Comparison of ENCODE assay signal across 35 cellular contexts in the genomic region with DNA sequence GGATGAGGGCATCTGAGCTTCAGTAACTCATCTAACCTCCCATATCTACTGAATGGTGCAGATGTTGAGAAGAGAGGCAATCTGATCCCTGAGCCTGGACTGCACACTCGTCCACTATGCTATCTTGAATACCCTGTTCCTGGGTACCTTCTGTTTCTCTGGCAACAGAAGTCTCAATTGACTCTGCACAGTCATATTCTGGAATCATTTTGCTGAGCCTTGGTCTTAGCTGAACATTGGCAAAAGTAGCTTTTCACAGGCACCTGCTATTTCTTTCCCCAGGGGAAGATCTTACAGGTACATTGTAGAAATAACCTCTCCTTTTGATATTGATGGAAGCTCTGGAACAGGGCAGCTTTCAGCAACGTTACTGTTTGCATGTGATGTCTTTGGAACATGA.
"Had no signal": no experiment of that assay in that cellular context is flagged by ENCODE, and none has a peak within 500 bp of the region (broad histone marks: within the 10 kb centered on the region; RNA-seq: fewer than 3 reads in every experiment).

No MANE protein-coding gene starts in this region.

- H3K36me3 ChIP-seq: adrenal gland, ascending aorta, brain microvascular endothelial cell, breast epithelium, cardiac muscle cell had no signal

- H3K9me3 ChIP-seq: adrenal gland, ascending aorta, body of pancreas had no signal

- H3K4me3 Mint-ChIP-seq: activated naive CD4-positive, alpha-beta T cell treated with anti-CD3 and anti-CD28 coated beads for 36 hours; activated naive CD4-positive, alpha-beta T cell treated with anti-CD3 and anti-CD28 coated beads, Interleukin-2, amount 10 ng/mL, durations not matched to agents 7 days and 5 days; activated naive CD4-positive, alpha-beta T cell treated with anti-CD3 and anti-CD28 coated beads, Interleukin-2, amount 50 U/mL, for 24 hours; activated naive CD8-positive, alpha-beta T cell; activated naive CD8-positive, alpha-beta T cell treated with anti-CD3 and anti-CD28 coated beads for 36 hours; activated naive CD8-positive, alpha-beta T cell treated with anti-CD3 and anti-CD28 coated beads, Interleukin-2, amount 10 ng/mL, durations not matched to agents 7 days and 5 days; activated naive CD8-positive, alpha-beta T cell treated with anti-CD3 and anti-CD28 coated beads, Interleukin-2, amount 50 U/mL, for 24 hours; activated T-cell treated with anti-CD3 and anti-CD28 coated beads, Interleukin-2, amount 50 U/mL, for 24 hours; activated T-cell treated with anti-CD3 and anti-CD28 coated beads, Interleukin-2, amount 50 U/mL, for 4 hours; activated T-cell treated with anti-CD3 and anti-CD28 coated beads, Interleukin-2, amount 50 U/mL, for 72 hours; activated T-helper 1 cell treated with anti-CD3 and anti-CD28 coated beads, Interleukin-12 subunit alpha, Interleukin-12 subunit beta, Interleukin-2, Interleukin-4 antibody, amounts not matched to agents 30 ng/mL and 10 ng/mL and 1 ng/mL, durations not matched to agents 14 hours and 24 hours and 36 hours; activated T-helper 17 cell treated with anti-CD3 and anti-CD28 coated beads, Interleukin-2, amount 50 U/mL, for 72 hours; brain; central memory CD8-positive, alpha-beta T cell had no signal

- DNase-seq: activated effector memory CD4-positive, alpha-beta T cell treated with anti-CD3 and anti-CD28 coated beads, Interleukin-2, amount 50 U/mL, for 16 hours; activated effector memory CD4-positive, alpha-beta T cell treated with Interleukin-2 at 50 U/mL for 16 hours; activated gamma-delta T cell; activated gamma-delta T cell treated with Interleukin-2 at 50 U/mL for 16 hours; activated naive CD4-positive, alpha-beta T cell; activated naive CD4-positive, alpha-beta T cell treated with anti-CD3 and anti-CD28 coated beads for 36 hours; activated naive CD4-positive, alpha-beta T cell treated with anti-CD3 and anti-CD28 coated beads, Interleukin-2, amount 10 ng/mL, durations not matched to agents 7 days and 5 days; activated naive CD4-positive, alpha-beta T cell treated with anti-CD3 and anti-CD28 coated beads, Interleukin-2, amount 50 U/mL, for 16 hours; activated naive CD4-positive, alpha-beta T cell treated with Interleukin-2 at 50 U/mL for 16 hours; activated naive CD8-positive, alpha-beta T cell treated with anti-CD3 and anti-CD28 coated beads for 36 hours; activated naive CD8-positive, alpha-beta T cell treated with anti-CD3 and anti-CD28 coated beads, Interleukin-2, amount 10 ng/mL, durations not matched to agents 7 days and 5 days; activated naive CD8-positive, alpha-beta T cell treated with anti-CD3 and anti-CD28 coated beads, Interleukin-2, amount 50 U/mL, for 24 hours; activated T-cell treated with anti-CD3 and anti-CD28 coated beads, Interleukin-2, amount 50 U/mL, for 1 hour; activated T-cell treated with anti-CD3 and anti-CD28 coated beads, Interleukin-2, amount 50 U/mL, for 24 hours; activated T-cell treated with anti-CD3 and anti-CD28 coated beads, Interleukin-2, amount 50 U/mL, for 4 hours; activated T-cell treated with anti-CD3 and anti-CD28 coated beads, Interleukin-2, amount 50 U/mL, for 48 hours; activated T-cell treated with anti-CD3 and anti-CD28 coated beads, Interleukin-2, amount 50 U/mL, for 72 hours; amniotic stem cell; amygdala; aorta; body of pancreas; brain microvascular endothelial cell; central memory CD4-positive, alpha-beta T cell had no signal

- H3K27ac ChIP-seq: adrenal gland, ascending aorta, body of pancreas, brain microvascular endothelial cell, breast epithelium, cardiac muscle cell had no signal

- H3K4me1 Mint-ChIP-seq: activated naive CD4-positive, alpha-beta T cell treated with anti-CD3 and anti-CD28 coated beads, Interleukin-2, amount 10 ng/mL, durations not matched to agents 7 days and 5 days; activated naive CD8-positive, alpha-beta T cell treated with anti-CD3 and anti-CD28 coated beads for 36 hours; activated naive CD8-positive, alpha-beta T cell treated with anti-CD3 and anti-CD28 coated beads, Interleukin-2, amount 10 ng/mL, durations not matched to agents 7 days and 5 days; activated naive CD8-positive, alpha-beta T cell treated with anti-CD3 and anti-CD28 coated beads, Interleukin-2, amount 50 U/mL, for 24 hours; activated T-helper 17 cell treated with anti-CD3 and anti-CD28 coated beads, Interleukin-2, amount 50 U/mL, for 72 hours; central memory CD8-positive, alpha-beta T cell had no signal

- H3K9me3 Mint-ChIP-seq: activated naive CD4-positive, alpha-beta T cell treated with anti-CD3 and anti-CD28 coated beads for 36 hours; activated naive CD4-positive, alpha-beta T cell treated with anti-CD3 and anti-CD28 coated beads, Interleukin-2, amount 10 ng/mL, durations not matched to agents 7 days and 5 days; activated naive CD4-positive, alpha-beta T cell treated with anti-CD3 and anti-CD28 coated beads, Interleukin-2, amount 50 U/mL, for 24 hours; activated naive CD4-positive, alpha-beta T cell treated with anti-CD3 and anti-CD28 coated beads, Interleukin-2, amount 50 U/mL, for 72 hours; activated naive CD8-positive, alpha-beta T cell treated with anti-CD3 and anti-CD28 coated beads for 36 hours; activated naive CD8-positive, alpha-beta T cell treated with anti-CD3 and anti-CD28 coated beads, Interleukin-2, amount 10 ng/mL, durations not matched to agents 7 days and 5 days; activated naive CD8-positive, alpha-beta T cell treated with anti-CD3 and anti-CD28 coated beads, Interleukin-2, amount 50 U/mL, for 24 hours; activated T-cell treated with anti-CD3 and anti-CD28 coated beads, Interleukin-2, amount 50 U/mL, for 24 hours; activated T-cell treated with anti-CD3 and anti-CD28 coated beads, Interleukin-2, amount 50 U/mL, for 4 hours; activated T-cell treated with anti-CD3 and anti-CD28 coated beads, Interleukin-2, amount 50 U/mL, for 72 hours; activated T-helper 1 cell treated with anti-CD3 and anti-CD28 coated beads, Interleukin-12 subunit alpha, Interleukin-12 subunit beta, Interleukin-2, Interleukin-4 antibody, amounts not matched to agents 30 ng/mL and 10 ng/mL and 1 ng/mL, durations not matched to agents 14 hours and 24 hours and 36 hours; activated T-helper 17 cell treated with anti-CD3 and anti-CD28 coated beads, Interleukin-2, amount 50 U/mL, for 72 hours; activated T-helper 2 cell treated with anti-CD3 and anti-CD28 coated beads, Interferon-gamma antibody, Interleukin-2, Interleukin-4, amounts not matched to agents 10 μg/mL and 5 μg/mL and 100 μg/mL, durations not matched to agents 14 hours and 24 hours and 36 hours; central memory CD8-positive, alpha-beta T cell had no signal

- H3K4me3 ChIP-seq: adrenal gland, ascending aorta, body of pancreas, breast epithelium, cardiac muscle cell had no signal

- ATAC-seq: activated naive CD4-positive, alpha-beta T cell treated with anti-CD3 and anti-CD28 coated beads, Interleukin-2, amount 50 U/mL, for 72 hours; activated naive CD8-positive, alpha-beta T cell treated with anti-CD3 and anti-CD28 coated beads, Interleukin-2, amount 50 U/mL, for 24 hours; activated T-cell treated with anti-CD3 and anti-CD28 coated beads, Interleukin-2, amount 50 U/mL, for 4 hours; activated T-cell treated with anti-CD3 and anti-CD28 coated beads, Interleukin-2, amount 50 U/mL, for 72 hours; activated T-helper 17 cell treated with anti-CD3 and anti-CD28 coated beads, Interleukin-2, amount 50 U/mL, for 72 hours; body of pancreas had no signal

- H3K27me3 Mint-ChIP-seq: activated naive CD4-positive, alpha-beta T cell treated with anti-CD3 and anti-CD28 coated beads, Interleukin-2, amount 10 ng/mL, durations not matched to agents 7 days and 5 days; activated naive CD4-positive, alpha-beta T cell treated with anti-CD3 and anti-CD28 coated beads, Interleukin-2, amount 50 U/mL, for 24 hours; activated naive CD8-positive, alpha-beta T cell; activated naive CD8-positive, alpha-beta T cell treated with anti-CD3 and anti-CD28 coated beads for 36 hours; activated naive CD8-positive, alpha-beta T cell treated with anti-CD3 and anti-CD28 coated beads, Interleukin-2, amount 10 ng/mL, durations not matched to agents 7 days and 5 days; brain had no signal

- H3K36me3 Mint-ChIP-seq: activated naive CD4-positive, alpha-beta T cell treated with anti-CD3 and anti-CD28 coated beads, Interleukin-2, amount 10 ng/mL, durations not matched to agents 7 days and 5 days; activated naive CD4-positive, alpha-beta T cell treated with anti-CD3 and anti-CD28 coated beads, Interleukin-2, amount 50 U/mL, for 24 hours; activated naive CD4-positive, alpha-beta T cell treated with anti-CD3 and anti-CD28 coated beads, Interleukin-2, amount 50 U/mL, for 72 hours; activated naive CD8-positive, alpha-beta T cell; activated naive CD8-positive, alpha-beta T cell treated with anti-CD3 and anti-CD28 coated beads for 36 hours; activated naive CD8-positive, alpha-beta T cell treated with anti-CD3 and anti-CD28 coated beads, Interleukin-2, amount 10 ng/mL, durations not matched to agents 7 days and 5 days; brain had no signal

- H3K27ac Mint-ChIP-seq: activated naive CD4-positive, alpha-beta T cell treated with anti-CD3 and anti-CD28 coated beads for 36 hours; activated naive CD4-positive, alpha-beta T cell treated with anti-CD3 and anti-CD28 coated beads, Interleukin-2, amount 10 ng/mL, durations not matched to agents 7 days and 5 days; activated naive CD4-positive, alpha-beta T cell treated with anti-CD3 and anti-CD28 coated beads, Interleukin-2, amount 50 U/mL, for 24 hours; activated naive CD4-positive, alpha-beta T cell treated with anti-CD3 and anti-CD28 coated beads, Interleukin-2, amount 50 U/mL, for 72 hours; activated naive CD8-positive, alpha-beta T cell; activated naive CD8-positive, alpha-beta T cell treated with anti-CD3 and anti-CD28 coated beads for 36 hours; activated naive CD8-positive, alpha-beta T cell treated with anti-CD3 and anti-CD28 coated beads, Interleukin-2, amount 10 ng/mL, durations not matched to agents 7 days and 5 days; activated naive CD8-positive, alpha-beta T cell treated with anti-CD3 and anti-CD28 coated beads, Interleukin-2, amount 50 U/mL, for 24 hours; activated T-cell treated with anti-CD3 and anti-CD28 coated beads, Interleukin-2, amount 50 U/mL, for 24 hours; activated T-cell treated with anti-CD3 and anti-CD28 coated beads, Interleukin-2, amount 50 U/mL, for 72 hours; activated T-helper 1 cell treated with anti-CD3 and anti-CD28 coated beads, Interleukin-12 subunit alpha, Interleukin-12 subunit beta, Interleukin-2, Interleukin-4 antibody, amounts not matched to agents 30 ng/mL and 10 ng/mL and 1 ng/mL, durations not matched to agents 14 hours and 24 hours and 36 hours; activated T-helper 17 cell treated with anti-CD3 and anti-CD28 coated beads, Interleukin-2, amount 50 U/mL, for 72 hours; activated T-helper 2 cell treated with anti-CD3 and anti-CD28 coated beads, Interferon-gamma antibody, Interleukin-2, Interleukin-4, amounts not matched to agents 10 μg/mL and 5 μg/mL and 100 μg/mL, durations not matched to agents 14 hours and 24 hours and 36 hours; brain had no signal

- H3K27me3 ChIP-seq: ascending aorta, body of pancreas, brain microvascular endothelial cell, cardiac muscle cell had no signal

- H3K4me1 ChIP-seq: adrenal gland, ascending aorta, body of pancreas, breast epithelium had no signal
